30 cellular contexts compared by ENCODE assay signal in the genomic region with DNA sequence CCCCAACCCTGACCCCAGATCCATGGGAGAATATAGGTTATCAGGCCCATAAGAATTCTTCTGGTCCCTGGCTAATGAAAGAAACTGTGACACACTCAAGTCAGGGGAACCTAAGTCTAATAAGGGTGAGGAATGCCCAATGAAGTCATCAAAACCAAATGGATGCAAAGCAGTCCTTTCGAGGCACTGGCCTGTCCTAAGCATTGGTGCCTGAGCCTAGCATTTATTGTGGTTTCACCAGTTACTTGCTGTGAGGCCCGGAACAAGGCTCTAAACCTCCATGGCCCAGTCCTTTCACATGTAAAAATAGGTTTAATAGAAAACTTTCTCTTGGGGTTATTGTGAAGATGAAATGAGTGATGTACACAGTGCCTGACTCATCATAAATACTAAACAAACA.
"Had no signal": no experiment of that assay in that cellular context is flagged by ENCODE, and none has a peak within 500 bp of the region (broad histone marks: within the 10 kb centered on the region; RNA-seq: fewer than 3 reads in every experiment).

No MANE protein-coding gene starts in this region.

- ATAC-seq: esophagus mucosa; gastrocnemius medialis; left lobe of liver; mucosa of descending colon; natural killer cell treated with Interleukin-12 subunit alpha and Interleukin-12 subunit beta and Interleukin-15 and Interleukin-18, amount 100 ng/mL, for 72 hours; pancreas; right lobe of liver; stimulated activated naive CD8-positive, alpha-beta T cell treated with anti-CD3 and anti-CD28 coated beads, Interleukin-15, amount 100 ng/mL, for 72 hours had no signal

- H3K36me3 Mint-ChIP-seq: mesothelial cell of epicardium had no signal

- H3K4me3 Mint-ChIP-seq: dendritic cell treated with granulocyte-macrophage colony-stimulating factor and Interleukin-4, amounts not matched to agents 40 ng/mL and 50 ng/mL, for 4 days; endodermal cell; mesothelial cell of epicardium; naive B cell; natural killer cell treated with Interleukin-12 subunit alpha and Interleukin-12 subunit beta and Interleukin-15 and Interleukin-18, amount 100 ng/mL, for 72 hours; neural crest cell; stimulated activated naive CD8-positive, alpha-beta T cell treated with anti-CD3 and anti-CD28 coated beads, Interleukin-15, amount 100 ng/mL, for 72 hours; type B pancreatic cell had no signal

- H3K4me1 Mint-ChIP-seq: mesothelial cell of epicardium; naive B cell; neural crest cell; stimulated activated naive CD8-positive, alpha-beta T cell treated with anti-CD3 and anti-CD28 coated beads, Interleukin-15, amount 100 ng/mL, for 72 hours had no signal

- H3K9me3 ChIP-seq: colonic mucosa, gastrocnemius medialis, mucosa of descending colon, neutrophil, pancreas, right lobe of liver, thyroid gland had no signal

- H3K4me1 ChIP-seq: colonic mucosa, gastrocnemius medialis, pancreas, right lobe of liver, thyroid gland had no signal

- H3K36me3 ChIP-seq: colonic mucosa, gastrocnemius medialis, neutrophil, pancreas, right lobe of liver, thyroid gland had no signal

- H3K9me3 Mint-ChIP-seq: endodermal cell, type B pancreatic cell had no signal

- DNase-seq: colonic mucosa; effector CD8-positive, alpha-beta T cell; endodermal cell; foreskin fibroblast; gastrocnemius medialis; head of caudate nucleus; kidney; mesenchymal stem cell; mucosa of descending colon; naive B cell; pancreas; right lobe of liver; stimulated activated CD4-positive, alpha-beta T cell treated with anti-CD3 and anti-CD28 coated beads, Interleukin-12 subunit alpha, Interleukin-12 subunit beta, amount 100 ng/mL, for 4 hours; stimulated activated CD4-positive, alpha-beta T cell treated with anti-CD3 and anti-CD28 coated beads, Interleukin-1b, Interleukin-23, amount 100 ng/mL, for 48 hours; stimulated activated CD4-positive, alpha-beta T cell treated with anti-CD3 and anti-CD28 coated beads, Interleukin-4, amount 100 ng/mL, for 1 hour; stimulated activated CD8-positive, alpha-beta memory T cell treated with anti-CD3 and anti-CD28 coated beads, Interleukin-4, amount 100 ng/mL, for 48 hours; stimulated activated naive CD4-positive, alpha-beta T cell; stimulated activated naive CD8-positive, alpha-beta T cell treated with anti-CD3 and anti-CD28 coated beads, Interleukin-15, amount 100 ng/mL, for 72 hours; thyroid gland had no signal

- H3K27me3 Mint-ChIP-seq: dendritic cell treated with granulocyte-macrophage colony-stimulating factor and Interleukin-4, amounts not matched to agents 40 ng/mL and 50 ng/mL, for 4 days; naive B cell; natural killer cell treated with Interleukin-12 subunit alpha and Interleukin-12 subunit beta and Interleukin-15 and Interleukin-18, amount 100 ng/mL, for 72 hours; progenitor cell of endocrine pancreas; stimulated activated naive CD8-positive, alpha-beta T cell treated with anti-CD3 and anti-CD28 coated beads, Interleukin-15, amount 100 ng/mL, for 72 hours; type B pancreatic cell had no signal

- H3K27ac ChIP-seq: colonic mucosa, epithelial cell of prostate, gastrocnemius medialis, neutrophil, pancreas, right lobe of liver, thyroid gland had no signal

- H3K4me3 ChIP-seq: colonic mucosa, gastrocnemius medialis, mucosa of descending colon, pancreas, right lobe of liver, smooth muscle cell, thyroid gland had no signal

- H3K27me3 ChIP-seq: colonic mucosa, gastrocnemius medialis, neutrophil, pancreas, right lobe of liver, thyroid gland had no signal

- H3K4me2 ChIP-seq: smooth muscle cell had no signal

- H3K27ac Mint-ChIP-seq: dendritic cell treated with granulocyte-macrophage colony-stimulating factor and Interleukin-4, amounts not matched to agents 40 ng/mL and 50 ng/mL, for 4 days; endodermal cell; mesothelial cell of epicardium; naive B cell; natural killer cell treated with Interleukin-12 subunit alpha and Interleukin-12 subunit beta and Interleukin-15 and Interleukin-18, amount 100 ng/mL, for 72 hours; progenitor cell of endocrine pancreas; stimulated activated naive CD8-positive, alpha-beta T cell treated with anti-CD3 and anti-CD28 coated beads, Interleukin-15, amount 100 ng/mL, for 72 hours; type B pancreatic cell had no signal
